28 cellular contexts compared by ENCODE assay signal in genomic region chr9:26391036-26391435, GRCh38.
"Had no signal": no experiment of that assay in that cellular context is flagged by ENCODE, and none has a peak within 500 bp of the region (broad histone marks: within the 10 kb centered on the region; RNA-seq: fewer than 3 reads in every experiment).

No MANE protein-coding gene starts in this region.

- H3K27me3 Mint-ChIP-seq: activated CD4-positive, alpha-beta memory T cell treated with anti-CD3 and anti-CD28 coated beads, Interleukin-2, amount 10 ng/mL, durations not matched to agents 7 days and 5 days; activated CD4-positive, alpha-beta T cell treated with anti-CD3 and anti-CD28 coated beads for 36 hours; activated CD4-positive, alpha-beta T cell treated with anti-CD3 and anti-CD28 coated beads, Interleukin-2, amount 10 ng/mL, durations not matched to agents 24 days and 14 days; activated naive CD4-positive, alpha-beta T cell treated with anti-CD3 and anti-CD28 coated beads, Interleukin-2, amount 10 ng/mL, durations not matched to agents 7 days and 5 days; activated naive CD8-positive, alpha-beta T cell treated with anti-CD3 and anti-CD28 coated beads, Interleukin-2, amount 10 ng/mL, durations not matched to agents 7 days and 5 days; activated T-cell treated with anti-CD3 and anti-CD28 coated beads, Interleukin-2, amount 50 U/mL, for 24 hours; central memory CD8-positive, alpha-beta T cell; dendritic cell treated with granulocyte-macrophage colony-stimulating factor and Interleukin-4, amounts not matched to agents 40 ng/mL and 50 ng/mL, for 4 days had no signal

- H3K9me3 ChIP-seq: gastrocnemius medialis had no signal

- H3K27me3 ChIP-seq: brain microvascular endothelial cell, dorsolateral prefrontal cortex, esophagus muscularis mucosa, foreskin keratinocyte, gastrocnemius medialis, heart left ventricle had no signal

- H3K4me1 Mint-ChIP-seq: activated CD4-positive, alpha-beta memory T cell treated with anti-CD3 and anti-CD28 coated beads, Interleukin-2, amount 10 ng/mL, durations not matched to agents 7 days and 5 days; activated CD4-positive, alpha-beta T cell treated with anti-CD3 and anti-CD28 coated beads for 36 hours; activated CD4-positive, alpha-beta T cell treated with anti-CD3 and anti-CD28 coated beads, Interleukin-2, amount 10 ng/mL, durations not matched to agents 24 days and 14 days; activated naive CD4-positive, alpha-beta T cell treated with anti-CD3 and anti-CD28 coated beads, Interleukin-2, amount 10 ng/mL, durations not matched to agents 7 days and 5 days; activated naive CD8-positive, alpha-beta T cell treated with anti-CD3 and anti-CD28 coated beads, Interleukin-2, amount 10 ng/mL, durations not matched to agents 7 days and 5 days; central memory CD8-positive, alpha-beta T cell; endodermal cell had no signal

- H3K4me3 Mint-ChIP-seq: activated CD4-positive, alpha-beta memory T cell treated with anti-CD3 and anti-CD28 coated beads, Interleukin-2, amount 10 ng/mL, durations not matched to agents 7 days and 5 days; activated CD4-positive, alpha-beta T cell treated with anti-CD3 and anti-CD28 coated beads for 36 hours; activated CD4-positive, alpha-beta T cell treated with anti-CD3 and anti-CD28 coated beads, Interleukin-2, amount 10 ng/mL, durations not matched to agents 24 days and 14 days; activated naive CD4-positive, alpha-beta T cell treated with anti-CD3 and anti-CD28 coated beads, Interleukin-2, amount 10 ng/mL, durations not matched to agents 7 days and 5 days; activated naive CD8-positive, alpha-beta T cell treated with anti-CD3 and anti-CD28 coated beads, Interleukin-2, amount 10 ng/mL, durations not matched to agents 7 days and 5 days; activated T-cell treated with anti-CD3 and anti-CD28 coated beads, Interleukin-2, amount 50 U/mL, for 24 hours; activated T-cell treated with anti-CD3 and anti-CD28 coated beads, Interleukin-2, amount 50 U/mL, for 72 hours; central memory CD8-positive, alpha-beta T cell; dendritic cell treated with granulocyte-macrophage colony-stimulating factor and Interleukin-4, amounts not matched to agents 40 ng/mL and 50 ng/mL, for 4 days; endodermal cell had no signal

- DNase-seq: activated CD4-positive, alpha-beta memory T cell treated with anti-CD3 and anti-CD28 coated beads, Interleukin-2, amount 10 ng/mL, durations not matched to agents 7 days and 5 days; activated CD4-positive, alpha-beta T cell treated with anti-CD3 and anti-CD28 coated beads for 36 hours; activated CD4-positive, alpha-beta T cell treated with anti-CD3 and anti-CD28 coated beads, Interleukin-2, amount 10 ng/mL, durations not matched to agents 24 days and 14 days; activated CD4-positive, CD25-positive, alpha-beta regulatory T cell; activated CD4-positive, CD25-positive, alpha-beta regulatory T cell treated with anti-CD3 and anti-CD28 coated beads, Interleukin-2, amount 50 U/mL, for 72 hours; activated CD8-positive, alpha-beta memory T cell treated with anti-CD3 and anti-CD28 coated beads, Interleukin-2, amount 50 U/mL, for 48 hours; activated gamma-delta T cell; activated naive CD4-positive, alpha-beta T cell; activated naive CD4-positive, alpha-beta T cell treated with anti-CD3 and anti-CD28 coated beads, Interleukin-2, amount 10 ng/mL, durations not matched to agents 7 days and 5 days; activated naive CD8-positive, alpha-beta T cell treated with anti-CD3 and anti-CD28 coated beads, Interleukin-2, amount 10 ng/mL, durations not matched to agents 7 days and 5 days; activated T-cell treated with anti-CD3 and anti-CD28 coated beads for 4 hours; activated T-cell treated with anti-CD3 and anti-CD28 coated beads, Interleukin-2, amount 50 U/mL, for 24 hours; activated T-cell treated with anti-CD3 and anti-CD28 coated beads, Interleukin-2, amount 50 U/mL, for 72 hours; brain microvascular endothelial cell; dorsolateral prefrontal cortex; effector memory CD4-positive, alpha-beta T cell; endodermal cell; erythroblast; gastrocnemius medialis; glutamatergic neuron; heart left ventricle; T-helper 2 cell had no signal

- H3K4me1 ChIP-seq: esophagus muscularis mucosa, foreskin keratinocyte, gastrocnemius medialis, heart left ventricle had no signal

- H3K27ac Mint-ChIP-seq: activated CD4-positive, alpha-beta memory T cell treated with anti-CD3 and anti-CD28 coated beads, Interleukin-2, amount 10 ng/mL, durations not matched to agents 7 days and 5 days; activated CD4-positive, alpha-beta T cell treated with anti-CD3 and anti-CD28 coated beads for 36 hours; activated CD4-positive, alpha-beta T cell treated with anti-CD3 and anti-CD28 coated beads, Interleukin-2, amount 10 ng/mL, durations not matched to agents 24 days and 14 days; activated naive CD4-positive, alpha-beta T cell treated with anti-CD3 and anti-CD28 coated beads, Interleukin-2, amount 10 ng/mL, durations not matched to agents 7 days and 5 days; activated naive CD4-positive, alpha-beta T cell treated with anti-CD3 and anti-CD28 coated beads, Interleukin-2, amount 50 U/mL, for 72 hours; activated naive CD8-positive, alpha-beta T cell treated with anti-CD3 and anti-CD28 coated beads, Interleukin-2, amount 10 ng/mL, durations not matched to agents 7 days and 5 days; activated T-cell treated with anti-CD3 and anti-CD28 coated beads, Interleukin-2, amount 50 U/mL, for 24 hours; activated T-cell treated with anti-CD3 and anti-CD28 coated beads, Interleukin-2, amount 50 U/mL, for 72 hours; dendritic cell treated with granulocyte-macrophage colony-stimulating factor and Interleukin-4, amounts not matched to agents 40 ng/mL and 50 ng/mL, for 4 days; endodermal cell had no signal

- H3K36me3 ChIP-seq: brain microvascular endothelial cell, esophagus muscularis mucosa, gastrocnemius medialis, heart left ventricle had no signal

- H3K36me3 Mint-ChIP-seq: activated naive CD4-positive, alpha-beta T cell treated with anti-CD3 and anti-CD28 coated beads, Interleukin-2, amount 10 ng/mL, durations not matched to agents 7 days and 5 days; activated naive CD8-positive, alpha-beta T cell treated with anti-CD3 and anti-CD28 coated beads, Interleukin-2, amount 10 ng/mL, durations not matched to agents 7 days and 5 days had no signal

- H3K4me3 ChIP-seq: coronary artery, dorsolateral prefrontal cortex, esophagus muscularis mucosa, gastrocnemius medialis, heart left ventricle had no signal

- ATAC-seq: activated CD4-positive, alpha-beta T cell treated with anti-CD3 and anti-CD28 coated beads for 36 hours; activated naive CD4-positive, alpha-beta T cell treated with anti-CD3 and anti-CD28 coated beads, Interleukin-2, amount 50 U/mL, for 72 hours; activated T-cell treated with anti-CD3 and anti-CD28 coated beads, Interleukin-2, amount 50 U/mL, for 72 hours; foreskin keratinocyte; gastrocnemius medialis; heart left ventricle had no signal

- H3K27ac ChIP-seq: brain microvascular endothelial cell, coronary artery, dorsolateral prefrontal cortex, esophagus muscularis mucosa, foreskin keratinocyte, gastrocnemius medialis, heart left ventricle had no signal
